Comparison of ENCODE assay signal across 1 cellular context in the genomic region with DNA sequence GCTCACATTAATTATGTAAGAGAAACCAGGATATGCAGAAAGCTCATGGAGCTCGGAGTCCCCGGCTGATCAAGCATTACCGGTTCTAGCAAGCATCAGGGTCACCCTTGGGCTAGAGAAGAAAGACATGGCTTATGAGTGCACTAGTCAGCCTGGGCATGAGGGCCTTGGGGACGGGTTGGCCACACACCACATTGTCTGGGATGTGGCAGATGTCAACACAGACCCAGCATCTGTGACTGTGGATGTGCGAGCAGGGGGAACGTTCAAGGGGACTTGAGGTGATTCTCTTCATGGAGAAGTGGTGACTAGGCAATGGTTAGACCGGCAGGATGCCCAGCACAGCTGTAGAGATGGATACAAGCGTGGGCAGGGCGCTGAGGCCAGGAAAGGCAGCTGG.
TF ChIP-seq lines count a peak whose summit lies in the region.

No MANE protein-coding gene starts in this region.

TF ChIP-seq in GM23338, 12 proteins besides CTCF, POLR2A, EP300 and RAD21 (continued from another document):
- TF ChIP-seq, protein P1, sequence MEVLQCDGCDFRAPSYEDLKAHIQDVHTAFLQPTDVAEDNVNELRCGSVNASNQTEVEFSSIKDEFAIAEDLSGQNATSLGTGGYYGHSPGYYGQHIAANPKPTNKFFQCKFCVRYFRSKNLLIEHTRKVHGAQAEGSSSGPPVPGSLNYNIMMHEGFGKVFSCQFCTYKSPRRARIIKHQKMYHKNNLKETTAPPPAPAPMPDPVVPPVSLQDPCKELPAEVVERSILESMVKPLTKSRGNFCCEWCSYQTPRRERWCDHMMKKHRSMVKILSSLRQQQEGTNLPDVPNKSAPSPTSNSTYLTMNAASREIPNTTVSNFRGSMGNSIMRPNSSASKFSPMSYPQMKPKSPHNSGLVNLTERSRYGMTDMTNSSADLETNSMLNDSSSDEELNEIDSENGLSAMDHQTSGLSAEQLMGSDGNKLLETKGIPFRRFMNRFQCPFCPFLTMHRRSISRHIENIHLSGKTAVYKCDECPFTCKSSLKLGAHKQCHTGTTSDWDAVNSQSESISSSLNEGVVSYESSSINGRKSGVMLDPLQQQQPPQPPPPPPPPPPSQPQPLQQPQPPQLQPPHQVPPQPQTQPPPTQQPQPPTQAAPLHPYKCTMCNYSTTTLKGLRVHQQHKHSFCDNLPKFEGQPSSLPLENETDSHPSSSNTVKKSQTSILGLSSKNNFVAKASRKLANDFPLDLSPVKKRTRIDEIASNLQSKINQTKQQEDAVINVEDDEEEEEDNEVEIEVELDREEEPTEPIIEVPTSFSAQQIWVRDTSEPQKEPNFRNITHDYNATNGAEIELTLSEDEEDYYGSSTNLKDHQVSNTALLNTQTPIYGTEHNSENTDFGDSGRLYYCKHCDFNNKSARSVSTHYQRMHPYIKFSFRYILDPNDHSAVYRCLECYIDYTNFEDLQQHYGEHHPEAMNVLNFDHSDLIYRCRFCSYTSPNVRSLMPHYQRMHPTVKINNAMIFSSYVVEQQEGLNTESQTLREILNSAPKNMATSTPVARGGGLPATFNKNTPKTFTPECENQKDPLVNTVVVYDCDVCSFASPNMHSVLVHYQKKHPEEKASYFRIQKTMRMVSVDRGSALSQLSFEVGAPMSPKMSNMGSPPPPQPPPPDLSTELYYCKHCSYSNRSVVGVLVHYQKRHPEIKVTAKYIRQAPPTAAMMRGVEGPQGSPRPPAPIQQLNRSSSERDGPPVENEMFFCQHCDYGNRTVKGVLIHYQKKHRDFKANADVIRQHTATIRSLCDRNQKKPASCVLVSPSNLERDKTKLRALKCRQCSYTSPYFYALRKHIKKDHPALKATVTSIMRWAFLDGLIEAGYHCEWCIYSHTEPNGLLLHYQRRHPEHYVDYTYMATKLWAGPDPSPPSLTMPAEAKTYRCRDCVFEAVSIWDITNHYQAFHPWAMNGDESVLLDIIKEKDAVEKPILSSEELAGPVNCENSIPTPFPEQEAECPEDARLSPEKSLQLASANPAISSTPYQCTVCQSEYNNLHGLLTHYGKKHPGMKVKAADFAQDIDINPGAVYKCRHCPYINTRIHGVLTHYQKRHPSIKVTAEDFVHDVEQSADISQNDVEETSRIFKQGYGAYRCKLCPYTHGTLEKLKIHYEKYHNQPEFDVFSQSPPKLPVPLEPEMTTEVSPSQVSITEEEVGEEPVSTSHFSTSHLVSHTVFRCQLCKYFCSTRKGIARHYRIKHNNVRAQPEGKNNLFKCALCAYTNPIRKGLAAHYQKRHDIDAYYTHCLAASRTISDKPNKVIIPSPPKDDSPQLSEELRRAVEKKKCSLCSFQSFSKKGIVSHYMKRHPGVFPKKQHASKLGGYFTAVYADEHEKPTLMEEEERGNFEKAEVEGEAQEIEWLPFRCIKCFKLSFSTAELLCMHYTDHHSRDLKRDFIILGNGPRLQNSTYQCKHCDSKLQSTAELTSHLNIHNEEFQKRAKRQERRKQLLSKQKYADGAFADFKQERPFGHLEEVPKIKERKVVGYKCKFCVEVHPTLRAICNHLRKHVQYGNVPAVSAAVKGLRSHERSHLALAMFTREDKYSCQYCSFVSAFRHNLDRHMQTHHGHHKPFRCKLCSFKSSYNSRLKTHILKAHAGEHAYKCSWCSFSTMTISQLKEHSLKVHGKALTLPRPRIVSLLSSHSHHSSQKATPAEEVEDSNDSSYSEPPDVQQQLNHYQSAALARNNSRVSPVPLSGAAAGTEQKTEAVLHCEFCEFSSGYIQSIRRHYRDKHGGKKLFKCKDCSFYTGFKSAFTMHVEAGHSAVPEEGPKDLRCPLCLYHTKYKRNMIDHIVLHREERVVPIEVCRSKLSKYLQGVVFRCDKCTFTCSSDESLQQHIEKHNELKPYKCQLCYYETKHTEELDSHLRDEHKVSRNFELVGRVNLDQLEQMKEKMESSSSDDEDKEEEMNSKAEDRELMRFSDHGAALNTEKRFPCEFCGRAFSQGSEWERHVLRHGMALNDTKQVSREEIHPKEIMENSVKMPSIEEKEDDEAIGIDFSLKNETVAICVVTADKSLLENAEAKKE (CRISPR knock-in tag; IDR thresholded peaks at IDR 0.05) = no peak
- TF ChIP-seq, protein P2, sequence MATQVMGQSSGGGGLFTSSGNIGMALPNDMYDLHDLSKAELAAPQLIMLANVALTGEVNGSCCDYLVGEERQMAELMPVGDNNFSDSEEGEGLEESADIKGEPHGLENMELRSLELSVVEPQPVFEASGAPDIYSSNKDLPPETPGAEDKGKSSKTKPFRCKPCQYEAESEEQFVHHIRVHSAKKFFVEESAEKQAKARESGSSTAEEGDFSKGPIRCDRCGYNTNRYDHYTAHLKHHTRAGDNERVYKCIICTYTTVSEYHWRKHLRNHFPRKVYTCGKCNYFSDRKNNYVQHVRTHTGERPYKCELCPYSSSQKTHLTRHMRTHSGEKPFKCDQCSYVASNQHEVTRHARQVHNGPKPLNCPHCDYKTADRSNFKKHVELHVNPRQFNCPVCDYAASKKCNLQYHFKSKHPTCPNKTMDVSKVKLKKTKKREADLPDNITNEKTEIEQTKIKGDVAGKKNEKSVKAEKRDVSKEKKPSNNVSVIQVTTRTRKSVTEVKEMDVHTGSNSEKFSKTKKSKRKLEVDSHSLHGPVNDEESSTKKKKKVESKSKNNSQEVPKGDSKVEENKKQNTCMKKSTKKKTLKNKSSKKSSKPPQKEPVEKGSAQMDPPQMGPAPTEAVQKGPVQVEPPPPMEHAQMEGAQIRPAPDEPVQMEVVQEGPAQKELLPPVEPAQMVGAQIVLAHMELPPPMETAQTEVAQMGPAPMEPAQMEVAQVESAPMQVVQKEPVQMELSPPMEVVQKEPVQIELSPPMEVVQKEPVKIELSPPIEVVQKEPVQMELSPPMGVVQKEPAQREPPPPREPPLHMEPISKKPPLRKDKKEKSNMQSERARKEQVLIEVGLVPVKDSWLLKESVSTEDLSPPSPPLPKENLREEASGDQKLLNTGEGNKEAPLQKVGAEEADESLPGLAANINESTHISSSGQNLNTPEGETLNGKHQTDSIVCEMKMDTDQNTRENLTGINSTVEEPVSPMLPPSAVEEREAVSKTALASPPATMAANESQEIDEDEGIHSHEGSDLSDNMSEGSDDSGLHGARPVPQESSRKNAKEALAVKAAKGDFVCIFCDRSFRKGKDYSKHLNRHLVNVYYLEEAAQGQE (IDR thresholded peaks at IDR 0.05; ENCODE audit: unreplicated experiment) = no peak
